1 cellular context compared by ENCODE assay signal in genomic region chr18:79169958-79170555, GRCh38.
TF ChIP-seq lines count a peak whose summit lies in the region.

No MANE protein-coding gene starts in this region.

TF ChIP-seq in WTC11, 78 proteins besides CTCF, POLR2A, EP300 and RAD21 (continued from another document):
- TF ChIP-seq ZNF512 (CRISPR knock-in tag; IDR thresholded peaks at IDR 0.05; ENCODE audit: borderline replicate concordance): no peak
- TF ChIP-seq EMX1 (CRISPR knock-in tag; IDR thresholded peaks at IDR 0.05): no peak
- TF ChIP-seq ZNF219 (CRISPR knock-in tag; IDR thresholded peaks at IDR 0.05; ENCODE audit: borderline replicate concordance): no peak
- TF ChIP-seq PRRX2 (CRISPR knock-in tag; IDR thresholded peaks at IDR 0.05): no peak
- no peak for TF ChIP-seq ZNF532 (CRISPR knock-in tag; IDR thresholded peaks at IDR 0.05; ENCODE audit: borderline replicate concordance)
TF ChIP-seq in WTC11: peak in this region for 0.
